ENCODE assay signal across 10 cellular contexts in the genomic region with DNA sequence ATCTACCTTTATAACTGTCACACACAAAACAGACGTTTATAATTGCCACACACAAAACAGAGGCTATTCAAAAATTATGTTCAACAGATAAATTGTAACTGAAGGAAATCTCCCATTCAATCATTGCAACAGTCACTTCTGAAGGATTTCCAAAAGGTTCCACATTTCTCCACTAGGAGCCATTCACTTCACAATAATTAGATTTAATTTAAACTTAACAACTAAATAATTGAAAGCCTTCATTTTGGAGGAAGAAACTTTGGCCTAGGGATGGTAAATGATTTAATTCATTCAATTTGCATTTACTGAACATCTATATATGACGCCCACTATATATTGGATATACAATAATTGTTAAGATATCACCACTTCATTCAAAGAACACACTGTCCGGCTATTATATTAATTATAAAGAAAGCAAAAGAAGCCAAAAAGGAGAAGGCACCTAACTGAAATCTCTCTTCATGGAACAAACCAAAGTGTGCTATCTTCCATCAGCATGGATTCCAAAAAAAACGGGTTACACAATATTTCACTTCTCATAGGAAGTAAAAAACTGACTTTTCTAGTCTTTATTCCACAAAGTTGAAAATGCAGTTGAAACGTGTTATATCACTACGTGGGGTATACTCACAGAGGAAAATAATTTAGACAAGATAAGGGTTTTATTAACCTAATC. TPM values are rescaled to one million over a fixed set of nuclear protein-coding genes. Genes with fewer than 3 reads are reported as not detected.
DNase-seq lines count a peak whose midpoint lies in the region; ATAC-seq and TF ChIP-seq lines count a peak whose summit lies in the region.
"Had no signal": no experiment of that assay in that cellular context is flagged by ENCODE, and none has a peak within 500 bp of the region (broad histone marks: within the 10 kb centered on the region; RNA-seq: fewer than 3 reads in every experiment).

No MANE protein-coding gene starts in this region.

- CTCF ChIA-PET in CD4-positive, alpha-beta T cell (lab: Charles Lee) = interaction anchor here (1.9 kb wide), 1 partner anchor 12 kb away, joined by 6 read pairs; no protein-coding TSS in a partner anchor

- H3K4me1 Mint-ChIP-seq in CD4-positive, alpha-beta T cell (ENCODE audit: low read depth) = peaks cover 54% of the 10 kb centered on the region
- peaks cover 47% of the 10 kb centered on the region for H3K4me1 Mint-ChIP-seq in activated naive CD8-positive, alpha-beta T cell (ENCODE audit: low read depth)

- no peak for DNase-seq in CD4-positive, alpha-beta T cell
- DNase-seq in HT-29 (ENCODE audit: low spot score) (peak; percentile 22), GM03348 (ENCODE audit: low spot score) (no peak), stomach (no peak), NCI-H345 treated with DMSO at 0.1 percent for 48 hours (lab: John Stamatoyannopoulos, UW; ENCODE audit: unreplicated experiment) (no peak), NCI-H1930 (lab: John Stamatoyannopoulos, UW) (no peak)
- DNase-seq: NCI-H146, sigmoid colon had no signal

- no peak overlapping the region for H3K27ac ChIP-seq in CD4-positive, alpha-beta T cell (ENCODE audit: low read depth, low read length)
- no peak overlapping the region for H3K27ac ChIP-seq in mucosa of rectum (ENCODE audit: low read depth in 2 of 2, low read length in 2 of 2)
- no peak overlapping the region for H3K27ac ChIP-seq in stomach

- no peaks in the 10 kb centered on the region for H3K27me3 Mint-ChIP-seq in CD4-positive, alpha-beta T cell
- H3K27me3 Mint-ChIP-seq in activated naive CD8-positive, alpha-beta T cell = no peaks in the 10 kb centered on the region

- peaks cover 50% of the 10 kb centered on the region for H3K36me3 Mint-ChIP-seq in CD4-positive, alpha-beta T cell (ENCODE audit: low read depth)
- peaks cover 10% of the 10 kb centered on the region for H3K36me3 Mint-ChIP-seq in activated naive CD8-positive, alpha-beta T cell

- peak overlapping the region; percentile 89 to 91 for H3K9ac ChIP-seq in mucosa of rectum (ENCODE audit: low read depth in 1 of 2, low read length in 2 of 2)

- POLR2A ChIA-PET in CD4-positive, alpha-beta T cell (lab: Charles Lee) = interaction anchor here (2.4 kb wide), 1 partner anchor 46 kb away, joined by 14 read pairs; the partner anchor contains the start of genes KLLN and PTEN

- ATAC-seq in CD4-positive, alpha-beta T cell (ENCODE audit: poor library complexity) = no peak

- no peak for TF ChIP-seq POLR2A in stomach (IDR thresholded peaks at IDR 0.05)

- intact Hi-C loops in CD4-positive, alpha-beta T cell (cut with DNase I, micrococcal nuclease) = loop anchor here (2.0 to 10.0 kb wide), 3 partner anchors 44 to 1888 kb away; partner anchors contain the start of genes KIF20B (in 1 of the 2), KLLN (in 1 of the 2) and PTEN (in 1 of the 2)
- intact Hi-C loops in stomach (cut with DNase I; ENCODE audit: low total_unique reads) = no loop called here

- H3K4me3 Mint-ChIP-seq in CD4-positive, alpha-beta T cell = peak overlapping the region; percentile 92
- H3K4me3 Mint-ChIP-seq in activated naive CD8-positive, alpha-beta T cell = peak overlapping the region; percentile 95

- peaks cover 11 to 14% of the 10 kb centered on the region in 2 donors for H3K4me1 ChIP-seq in mucosa of rectum (ENCODE audit: control insufficient read depth in 2 of 2, insufficient read depth in 2 of 2, low read length in 2 of 2)
- peaks cover 15 to 34% (median 26%) of the 10 kb centered on the region in 4 donors for H3K4me1 ChIP-seq in stomach

- H3K4me3 ChIP-seq in mucosa of rectum (ENCODE audit: low read length in 2 of 2) = peak overlapping the region; percentile 93 to 97
- H3K4me3 ChIP-seq in stomach = peak overlapping the region in 1 of 4 donors; percentile 81

- no peaks in the 10 kb centered on the region for H3K9me3 ChIP-seq in CD4-positive, alpha-beta T cell (ENCODE audit: control insufficient read depth, low read length)
- H3K9me3 ChIP-seq in mucosa of rectum (ENCODE audit: control insufficient read depth in 2 of 2, low read length in 2 of 2) (no peaks in the 10 kb centered on the region), stomach (no peaks in the 10 kb centered on the region)
- H3K9me3 ChIP-seq: sigmoid colon had no signal

- no peaks in the 10 kb centered on the region for H3K27me3 ChIP-seq in CD4-positive, alpha-beta T cell (ENCODE audit: control insufficient read depth, insufficient read depth, low read length)
- no peaks in the 10 kb centered on the region for H3K27me3 ChIP-seq in mucosa of rectum (ENCODE audit: control insufficient read depth in 2 of 2, insufficient read depth in 2 of 2, low read length in 2 of 2)
- H3K27me3 ChIP-seq in stomach = no peaks in the 10 kb centered on the region
- H3K27me3 ChIP-seq: sigmoid colon had no signal

- H3K9me3 Mint-ChIP-seq in CD4-positive, alpha-beta T cell = no peaks in the 10 kb centered on the region
- H3K9me3 Mint-ChIP-seq in activated naive CD8-positive, alpha-beta T cell (ENCODE audit: low read depth) = no peaks in the 10 kb centered on the region

- WGBS in stomach, 5 donors = 42 to 64% (median 60%) methylated on average over 6 of the region's 6 CpGs

- TF ChIP-seq CTCF in CD4-positive, alpha-beta T cell (IDR thresholded peaks at IDR 0.05) = no peak
- no peak for TF ChIP-seq CTCF in stomach (IDR thresholded peaks at IDR 0.05)

- H3K36me3 ChIP-seq in mucosa of rectum (ENCODE audit: control insufficient read depth in 2 of 2, insufficient read depth in 2 of 2, low read length in 2 of 2) (peaks cover 0 to 3% of the 10 kb centered on the region in 2 donors), stomach (peaks cover 0 to 18% (median 14%) of the 10 kb centered on the region in 4 donors)

- no peak for TF ChIP-seq EP300 in stomach (IDR thresholded peaks at IDR 0.05)

- H3K27ac Mint-ChIP-seq in CD4-positive, alpha-beta T cell = peak overlapping the region; percentile 99
- peak overlapping the region; percentile 98 for H3K27ac Mint-ChIP-seq in activated naive CD8-positive, alpha-beta T cell

RNA-seq across cellular contexts. Expression of gene ATAD1, which starts 1.7 kb away (rescaled TPM):
- 10 to 100 TPM; 33.7 to 38.7 TPM for total RNA-seq in CD4-positive, alpha-beta T cell
- total RNA-seq in HT-29 (2014; rRNA removed; shearing (Covaris generic)) = 12.7 and 18.0 TPM in 2 replicates
- 10 to 100 TPM in 4 of 5 donors, 1 to 10 TPM in 1; 9.0 to 61.7 (median 21.6) TPM for total RNA-seq in stomach
- 10 to 100 TPM in 1 of 3 donors, 1 to 10 TPM in 2; 7.0 to 10.6 (median 7.4) TPM for polyA plus RNA-seq in stomach

RNA-seq across cellular contexts. Expression of gene KLLN, which starts 47.0 kb away (rescaled TPM):
- under 1 TPM; 0.33 to 0.36 TPM for total RNA-seq in CD4-positive, alpha-beta T cell
- total RNA-seq in HT-29 (2014; rRNA removed; shearing (Covaris generic)) = 0.28 and 0.42 TPM in 2 replicates
- total RNA-seq in stomach = under 1 TPM in 1 of 5 donors, not detected in 4; 0.18 TPM
- under 1 TPM; 0.23 to 0.37 (median 0.31) TPM for polyA plus RNA-seq in stomach

RNA-seq across cellular contexts. Expression of gene PTEN, which starts 47.1 kb away (rescaled TPM):
- total RNA-seq in CD4-positive, alpha-beta T cell = 10 to 100 TPM; 79.8 to 86.0 TPM
- total RNA-seq in HT-29 (2014; rRNA removed; shearing (Covaris generic)) = 38.0 and 49.9 TPM in 2 replicates
- 100 to 1,000 TPM in 3 of 5 donors, 10 to 100 TPM in 2; 56.6 to 374 (median 118) TPM for total RNA-seq in stomach
- 10 to 100 TPM; 26.2 to 30.7 (median 30.3) TPM for polyA plus RNA-seq in stomach
